Comparison of ENCODE assay signal across 30 cellular contexts in the genomic region with DNA sequence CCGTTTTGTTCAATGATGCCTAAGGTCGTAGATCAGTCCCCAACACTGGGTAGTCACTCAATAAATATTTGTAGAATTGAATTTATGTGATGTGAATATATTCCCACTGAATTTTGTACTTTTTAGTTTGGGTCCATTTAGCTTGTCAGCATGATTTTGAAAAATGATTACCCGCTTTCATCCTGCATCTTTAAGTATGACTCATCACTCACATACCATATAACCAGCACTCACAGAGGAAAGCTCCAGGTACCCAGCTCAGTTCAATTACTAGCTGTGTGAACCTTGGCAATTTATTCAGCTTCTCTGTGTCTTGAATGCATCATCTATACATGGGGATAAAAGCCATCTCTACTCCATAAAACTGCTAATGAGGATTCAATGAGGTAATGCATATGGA. TPM values are rescaled to one million over a fixed set of nuclear protein-coding genes. Genes with fewer than 3 reads are reported as not detected.
DNase-seq lines count a peak whose midpoint lies in the region; ATAC-seq, FAIRE-seq and TF ChIP-seq lines count a peak whose summit lies in the region.
"Had no signal": no experiment of that assay in that cellular context is flagged by ENCODE, and none has a peak within 500 bp of the region (broad histone marks: within the 10 kb centered on the region; RNA-seq: fewer than 3 reads in every experiment).

No MANE protein-coding gene starts in this region.

- no peak overlapping the region for H3K4me2 ChIP-seq in astrocyte (ENCODE audit: low read length)
- H3K4me2 ChIP-seq in mesenchymal stem cell (ENCODE audit: low read length, poor library complexity, severe bottlenecking) = no peak overlapping the region

- H4K20me1 ChIP-seq in astrocyte (ENCODE audit: insufficient read depth, low read length) = no peaks in the 10 kb centered on the region

- no peak overlapping the region for H4K91ac ChIP-seq in mesenchymal stem cell (ENCODE audit: low read length)

- H3K27me3 ChIP-seq in astrocyte (ENCODE audit: insufficient read depth, low read length) = no peaks in the 10 kb centered on the region
- H3K27me3 ChIP-seq in mesenchymal stem cell (ENCODE audit: control insufficient read depth in 1 of 2, insufficient read depth in 1 of 2, low read length in 2 of 2) = no peaks in the 10 kb centered on the region
- H3K27me3 ChIP-seq: SJCRH30 had no signal

- no peak overlapping the region for H4K8ac ChIP-seq in mesenchymal stem cell (ENCODE audit: low read length)

- H3K9me3 Mint-ChIP-seq in astrocyte (ENCODE audit: unreplicated experiment) = no peaks in the 10 kb centered on the region
- H3K9me3 Mint-ChIP-seq: activated naive CD4-positive, alpha-beta T cell treated with anti-CD3 and anti-CD28 coated beads, Interleukin-2, amount 50 U/mL, for 24 hours had no signal

- peak; percentile 60 for DNase-seq in ELR (ENCODE audit: low read depth)
- peak; percentile 55 for DNase-seq in M059J (ENCODE audit: low read depth)
- peak; percentile 18 for DNase-seq in astrocyte (ENCODE audit: low read depth)
- peak; percentile 19 for DNase-seq in mesenchymal stem cell
- DNase-seq in NCI-H2227 treated with DMSO at 0.1 percent for 48 hours (lab: John Stamatoyannopoulos, UW) = no peak
- no peak for DNase-seq in G401 (ENCODE audit: low spot score)
- DNase-seq: activated CD4-positive, alpha-beta memory T cell treated with anti-CD3 and anti-CD28 coated beads, Interleukin-2, amount 10 ng/mL, durations not matched to agents 7 days and 5 days; anterior cingulate cortex; caudate nucleus; endodermal cell; GDM1; H7; islet precursor cell; MV-4-11; NCI-H1694; NCI-H2171; NCI-H524 treated with DMSO at 0.1 percent for 48 hours; SJCRH30; small intestine; stimulated activated CD8-positive, alpha-beta memory T cell treated with anti-CD3 and anti-CD28 coated beads, Interleukin-4, amount 100 ng/mL, for 48 hours; stimulated activated naive CD8-positive, alpha-beta T cell treated with anti-CD3 and anti-CD28 coated beads, Interleukin-15, amount 100 ng/mL, for 72 hours had no signal

- no peak for ATAC-seq in GM18873 (IDR thresholded peaks at IDR 0.05; ENCODE audit: low FRiP score, unreplicated experiment)
- ATAC-seq in GM21367 (IDR thresholded peaks at IDR 0.05; ENCODE audit: unreplicated experiment) = no peak
- ATAC-seq: activated CD4-positive, CD25-positive, alpha-beta regulatory T cell treated with anti-CD3 and anti-CD28 coated beads, Interleukin-2, amount 50 U/mL, for 24 hours; natural killer cell treated with Interleukin-12 subunit alpha and Interleukin-12 subunit beta and Interleukin-15 and Interleukin-18, amount 100 ng/mL, for 72 hours; stimulated activated naive CD8-positive, alpha-beta T cell treated with anti-CD3 and anti-CD28 coated beads, Interleukin-15, amount 100 ng/mL, for 72 hours had no signal

- H2BK15ac ChIP-seq in mesenchymal stem cell (ENCODE audit: low read depth, poor library complexity, severe bottlenecking) = no peak overlapping the region

- H3K27ac ChIP-seq in astrocyte (ENCODE audit: low read depth, low read length) (no peak overlapping the region), mesenchymal stem cell (ENCODE audit: low read length, poor library complexity, severe bottlenecking) (no peak overlapping the region)
- H3K27ac ChIP-seq: SJCRH30 had no signal

- H3K36me3 ChIP-seq in astrocyte (ENCODE audit: insufficient read depth, low read length) (no peaks in the 10 kb centered on the region), mesenchymal stem cell (ENCODE audit: control insufficient read depth in 1 of 2, insufficient read depth in 2 of 2, low read depth in 1 of 2, low read length in 2 of 2) (no peaks in the 10 kb centered on the region)
- H3K36me3 ChIP-seq: SJCRH30 had no signal

- H3K27me3 Mint-ChIP-seq in astrocyte (ENCODE audit: low read depth, unreplicated experiment) = no peaks in the 10 kb centered on the region

- H3K23ac ChIP-seq in mesenchymal stem cell (ENCODE audit: low read length in 2 of 2) = no peak overlapping the region

- peaks cover 8% of the 10 kb centered on the region for H3K4me1 Mint-ChIP-seq in astrocyte (ENCODE audit: low read depth, unreplicated experiment)

- peak overlapping the region; percentile 42 for H3K27ac Mint-ChIP-seq in astrocyte (ENCODE audit: unreplicated experiment)
- H3K27ac Mint-ChIP-seq: activated CD4-positive, alpha-beta memory T cell treated with anti-CD3 and anti-CD28 coated beads, Interleukin-2, amount 10 ng/mL, durations not matched to agents 7 days and 5 days; activated naive CD4-positive, alpha-beta T cell treated with anti-CD3 and anti-CD28 coated beads, Interleukin-2, amount 50 U/mL, for 24 hours; activated T-helper 2 cell treated with anti-CD3 and anti-CD28 coated beads, Interferon-gamma antibody, Interleukin-2, Interleukin-4, amounts not matched to agents 10 μg/mL and 5 μg/mL and 100 μg/mL, durations not matched to agents 14 hours and 24 hours and 36 hours; dendritic cell treated with granulocyte-macrophage colony-stimulating factor and Interleukin-4, amounts not matched to agents 40 ng/mL and 50 ng/mL, for 4 days; endodermal cell; natural killer cell treated with Interleukin-12 subunit alpha and Interleukin-12 subunit beta and Interleukin-15 and Interleukin-18, amount 100 ng/mL, for 72 hours; stimulated activated naive CD8-positive, alpha-beta T cell treated with anti-CD3 and anti-CD28 coated beads, Interleukin-15, amount 100 ng/mL, for 72 hours had no signal

- 68% methylated on average over 3 of the region's 3 CpGs for WGBS in mesenchymal stem cell

- no peak overlapping the region for H2BK12ac ChIP-seq in mesenchymal stem cell (ENCODE audit: low read length in 2 of 2)

- no peak overlapping the region for H2AK5ac ChIP-seq in mesenchymal stem cell (ENCODE audit: low read length, severe bottlenecking)

- H3K36me3 Mint-ChIP-seq in astrocyte (ENCODE audit: low read depth, unreplicated experiment) = no peaks in the 10 kb centered on the region

- no peak overlapping the region for H3K18ac ChIP-seq in mesenchymal stem cell (ENCODE audit: low read depth in 1 of 2, low read length in 2 of 2)

- no peak overlapping the region for H3K4ac ChIP-seq in mesenchymal stem cell (ENCODE audit: low read depth in 1 of 2, low read length in 2 of 2)

- H2BK5ac ChIP-seq in mesenchymal stem cell (ENCODE audit: low read depth, low read length, poor library complexity, severe bottlenecking) = no peak overlapping the region

- no peak overlapping the region for H2BK120ac ChIP-seq in mesenchymal stem cell (ENCODE audit: low read depth, low read length)

- no peak overlapping the region for H3K14ac ChIP-seq in mesenchymal stem cell (ENCODE audit: low read length in 2 of 2)

- no peak overlapping the region for H3K4me3 Mint-ChIP-seq in astrocyte (ENCODE audit: unreplicated experiment)
- H3K4me3 Mint-ChIP-seq: activated CD4-positive, alpha-beta memory T cell treated with anti-CD3 and anti-CD28 coated beads, Interleukin-2, amount 10 ng/mL, durations not matched to agents 7 days and 5 days; activated naive CD4-positive, alpha-beta T cell treated with anti-CD3 and anti-CD28 coated beads, Interleukin-2, amount 50 U/mL, for 24 hours; dendritic cell treated with granulocyte-macrophage colony-stimulating factor and Interleukin-4, amounts not matched to agents 40 ng/mL and 50 ng/mL, for 4 days; endodermal cell; natural killer cell treated with Interleukin-12 subunit alpha and Interleukin-12 subunit beta and Interleukin-15 and Interleukin-18, amount 100 ng/mL, for 72 hours; stimulated activated naive CD8-positive, alpha-beta T cell treated with anti-CD3 and anti-CD28 coated beads, Interleukin-15, amount 100 ng/mL, for 72 hours had no signal

- no peak overlapping the region for H2AFZ ChIP-seq in astrocyte (ENCODE audit: low read depth, low read length)
- no peak overlapping the region for H2AFZ ChIP-seq in mesenchymal stem cell (ENCODE audit: low read depth, low read length)

- H3K9ac ChIP-seq in astrocyte (ENCODE audit: low read length) (no peak overlapping the region), mesenchymal stem cell (ENCODE audit: low read length) (no peak overlapping the region)

- no peaks in the 10 kb centered on the region for H3K9me3 ChIP-seq in astrocyte (ENCODE audit: insufficient read depth, low read depth, low read length)
- no peaks in the 10 kb centered on the region for H3K9me3 ChIP-seq in mesenchymal stem cell (ENCODE audit: control insufficient read depth, low read length)
- H3K9me3 ChIP-seq: SJCRH30 had no signal

- in situ Hi-C loops in G401 (cut with HindIII; ENCODE audit: low sequenced_read_pairs) = no loop called here

- H3K4me3 ChIP-seq in astrocyte (ENCODE audit: insufficient read depth, low read depth, low read length) (no peak overlapping the region), mesenchymal stem cell (ENCODE audit: insufficient read depth in 1 of 2, low read depth in 1 of 2, low read length in 2 of 2) (no peak overlapping the region)
- H3K4me3 ChIP-seq: SJCRH30 had no signal

- FAIRE-seq in astrocyte (lab: Jason Lieb, UNC) = no peak
- FAIRE-seq: GM19239, small intestine had no signal

- H3K4me1 ChIP-seq in astrocyte (ENCODE audit: insufficient read depth, low read length) (peaks cover 10% of the 10 kb centered on the region), mesenchymal stem cell (ENCODE audit: control insufficient read depth, insufficient read depth, low read depth, low read length) (peaks cover 9% of the 10 kb centered on the region)

- H3K79me2 ChIP-seq in astrocyte (ENCODE audit: insufficient read depth, low read length) = no peaks in the 10 kb centered on the region

- TF ChIP-seq CTCF in astrocyte (IDR thresholded peaks at IDR 0.05; ENCODE audit: insufficient read depth, low read depth, low read length) = no peak

- no peaks in the 10 kb centered on the region for H3K79me1 ChIP-seq in mesenchymal stem cell (replicated peaks; ENCODE audit: low read length, poor library complexity, severe bottlenecking)

RNA-seq across cellular contexts. Expression of a gene that starts 2.2 kb away (rescaled TPM):
- total RNA-seq in M059J (2014; rRNA removed; shearing (Covaris generic)) = 30.7 and 38.6 TPM in 2 replicates
- 14.3 and 15.5 TPM in 2 replicates for total RNA-seq in astrocyte
- 6.6 TPM for polyA plus RNA-seq in mesenchymal stem cell (2013, experiment 1 of 2)
- polyA plus RNA-seq in mesenchymal stem cell (2013, experiment 2 of 2) = 6.7 TPM
- 58.3 and 91.5 TPM in 2 replicates for total RNA-seq in G401 (2014; rRNA removed; shearing (Covaris generic))
- total RNA-seq: T-helper 1 cell treated with Interleukin-12 subunit alpha and Interleukin-12 subunit beta and Interleukin-4 antibody, amounts not matched to agents 30 ng/mL and 1 ng/mL, for 36 hours had no signal

Comparison
In these comparisons a context has a peak if more than half of its experiments do, and no peak if none do; other contexts are left out.
1. DNase-seq: peak in ELR (single experiment), M059J (single experiment), astrocyte (single experiment) and mesenchymal stem cell (single experiment); none in NCI-H2227 treated with DMSO at 0.1 percent for 48 hours (single experiment) and G401 (single experiment).